25 cellular contexts compared by ENCODE assay signal in genomic region chr20:61829526-61829925, GRCh38.
"Had no signal": no experiment of that assay in that cellular context is flagged by ENCODE, and none has a peak within 500 bp of the region (broad histone marks: within the 10 kb centered on the region; RNA-seq: fewer than 3 reads in every experiment).

No MANE protein-coding gene starts in this region.

- H3K27me3 ChIP-seq: pancreas, tibial nerve, uterus had no signal

- H3K9me3 ChIP-seq: lower lobe of right lung, neutrophil, pancreas, prostate gland, uterus had no signal

- H3K9me3 Mint-ChIP-seq: stimulated activated effector memory CD8-positive, alpha-beta T cell treated with anti-CD3 and anti-CD28 coated beads, Interleukin-12 subunit alpha, Interleukin-12 subunit beta, amount 100 ng/mL, for 72 hours; stimulated activated naive CD8-positive, alpha-beta T cell treated with anti-CD3 and anti-CD28 coated beads, Interleukin-15, amount 100 ng/mL, for 72 hours had no signal

- ATAC-seq: left lobe of liver; lower lobe of right lung; naive thymus-derived CD8-positive, alpha-beta T cell; pancreas; right cardiac atrium; sciatic nerve; stimulated activated effector memory CD8-positive, alpha-beta T cell treated with anti-CD3 and anti-CD28 coated beads, Interleukin-12 subunit alpha, Interleukin-12 subunit beta, amount 100 ng/mL, for 72 hours; stimulated activated naive CD8-positive, alpha-beta T cell treated with anti-CD3 and anti-CD28 coated beads, Interleukin-15, amount 100 ng/mL, for 72 hours had no signal

- H3K4me1 Mint-ChIP-seq: immature natural killer cell; naive thymus-derived CD8-positive, alpha-beta T cell; nephron; neural crest cell; stimulated activated effector memory CD8-positive, alpha-beta T cell treated with anti-CD3 and anti-CD28 coated beads, Interleukin-12 subunit alpha, Interleukin-12 subunit beta, amount 100 ng/mL, for 72 hours; stimulated activated naive CD8-positive, alpha-beta T cell treated with anti-CD3 and anti-CD28 coated beads, Interleukin-15, amount 100 ng/mL, for 72 hours had no signal

- H3K27ac ChIP-seq: lower lobe of right lung, neutrophil, pancreas, prostate gland, skin epidermis, tibial nerve, uterus had no signal

- DNase-seq: hypothalamus; immature natural killer cell; lower lobe of right lung; mammary epithelial cell; mesenchymal stem cell; naive thymus-derived CD8-positive, alpha-beta T cell; occipital lobe; retina; stimulated activated CD4-positive, alpha-beta T cell treated with anti-CD3 and anti-CD28 coated beads, Interleukin-4, amount 100 ng/mL, for 24 hours; stimulated activated naive CD4-positive, alpha-beta T cell treated with Interleukin-2 at 50 U/mL for 16 hours; stimulated activated naive CD8-positive, alpha-beta T cell treated with anti-CD3 and anti-CD28 coated beads, Interleukin-15, amount 100 ng/mL, for 72 hours; substantia nigra; uterus had no signal

- H3K4me1 ChIP-seq: lower lobe of right lung, pancreas, prostate gland, tibial nerve, uterus had no signal

- H3K36me3 ChIP-seq: lower lobe of right lung, neutrophil, pancreas, prostate gland, tibial nerve, uterus had no signal

- H3K4me3 Mint-ChIP-seq: immature natural killer cell; naive thymus-derived CD8-positive, alpha-beta T cell; nephron; neural crest cell; stimulated activated effector memory CD8-positive, alpha-beta T cell treated with anti-CD3 and anti-CD28 coated beads, Interleukin-12 subunit alpha, Interleukin-12 subunit beta, amount 100 ng/mL, for 72 hours; stimulated activated naive CD8-positive, alpha-beta T cell treated with anti-CD3 and anti-CD28 coated beads, Interleukin-15, amount 100 ng/mL, for 72 hours; type B pancreatic cell had no signal

- H3K36me3 Mint-ChIP-seq: immature natural killer cell; naive thymus-derived CD8-positive, alpha-beta T cell; stimulated activated effector memory CD8-positive, alpha-beta T cell treated with anti-CD3 and anti-CD28 coated beads, Interleukin-12 subunit alpha, Interleukin-12 subunit beta, amount 100 ng/mL, for 72 hours; type B pancreatic cell had no signal

- H3K27ac Mint-ChIP-seq: immature natural killer cell; naive thymus-derived CD8-positive, alpha-beta T cell; nephron; stimulated activated effector memory CD8-positive, alpha-beta T cell treated with anti-CD3 and anti-CD28 coated beads, Interleukin-12 subunit alpha, Interleukin-12 subunit beta, amount 100 ng/mL, for 72 hours; stimulated activated naive CD8-positive, alpha-beta T cell treated with anti-CD3 and anti-CD28 coated beads, Interleukin-15, amount 100 ng/mL, for 72 hours; type B pancreatic cell had no signal

- H3K4me3 ChIP-seq: lower lobe of right lung, pancreas, prostate gland, skin epidermis, tibial nerve, uterus had no signal
